ENCODE assay signal across 8 cellular contexts in the genomic region with DNA sequence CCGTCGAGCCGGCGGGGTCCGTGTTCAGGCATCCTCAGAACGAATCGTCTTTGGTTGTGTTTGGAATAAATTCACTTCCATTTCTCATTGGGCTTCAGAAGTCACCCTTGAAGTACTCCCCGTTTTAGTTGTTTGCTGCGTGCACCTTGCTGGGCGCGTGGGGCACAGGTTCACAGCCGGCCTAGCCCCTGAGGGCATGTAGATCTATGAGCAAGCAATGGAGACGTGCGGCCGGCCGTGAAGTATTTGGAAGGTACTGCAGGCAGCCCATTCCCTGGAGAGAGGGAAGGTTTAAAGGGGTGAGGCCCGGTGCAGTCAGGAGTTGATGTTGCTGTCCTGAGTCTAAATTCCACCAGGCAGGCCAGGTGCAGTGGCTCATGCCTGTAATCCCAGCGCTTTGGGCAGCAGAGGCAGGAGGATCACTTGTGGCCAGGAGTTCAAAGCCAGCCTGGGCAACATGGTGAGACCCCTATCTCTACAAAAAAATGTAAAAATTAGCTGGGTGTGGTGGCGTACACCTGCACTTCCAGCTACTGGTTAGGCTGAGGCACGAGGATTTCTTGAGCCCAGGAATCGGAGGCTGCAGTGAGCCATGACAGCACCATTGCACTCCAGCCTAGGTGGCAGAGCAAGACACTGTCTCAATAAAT. TPM values are rescaled to one million over a fixed set of nuclear protein-coding genes. Genes with fewer than 3 reads are reported as not detected.
A peak's percentile ranks its signal among the peaks of the same experiment; 100 is the strongest.
DNase-seq lines count a peak whose midpoint lies in the region; ATAC-seq and TF ChIP-seq lines count a peak whose summit lies in the region.

No MANE protein-coding gene starts in this region.

- ATAC-seq in gastrocnemius medialis: peak in 1 of 2 donors; percentile 32

- DNase-seq in CD14-positive monocyte (ENCODE audit: low spot score) (no peak), HL-60 (ENCODE audit: low read depth in 1 of 2, low spot score in 1 of 2) (peak in 1 of 2 experiments; percentile 7), left ventricle myocardium inferior (no peak), gastrocnemius medialis (no peak), HT-29 (ENCODE audit: low spot score) (no peak), NCI-H524 treated with DMSO at 0.1 percent for 48 hours (lab: John Stamatoyannopoulos, UW) (no peak)
- DNase-seq in activated T-cell treated with anti-CD3 and anti-CD28 coated beads, Interleukin-2, amount 50 U/mL, for 48 hours: peak; percentile 54 to 62
- no peak for DNase-seq in activated effector memory CD4-positive, alpha-beta T cell treated with Interleukin-2 at 50 U/mL for 16 hours

- no peaks in the 10 kb centered on the region for H3K9me3 Mint-ChIP-seq in CD14-positive monocyte

- no peaks in the 10 kb centered on the region for H3K27me3 ChIP-seq in HL-60 (ENCODE audit: insufficient read depth, poor library complexity, severe bottlenecking)
- peaks cover 35% of the 10 kb centered on the region for H3K27me3 ChIP-seq in left ventricle myocardium inferior (ENCODE audit: low read depth)
- peaks cover 1 to 5% (median 2%) of the 10 kb centered on the region in 3 donors for H3K27me3 ChIP-seq in gastrocnemius medialis

- peaks cover 51% of the 10 kb centered on the region for H3K4me1 Mint-ChIP-seq in CD14-positive monocyte

- in situ Hi-C loops in gastrocnemius medialis (cut with MboI; ENCODE audit: low sequenced_read_pairs in 4 of 4): no loop called here

- H3K4me3 Mint-ChIP-seq in CD14-positive monocyte: peak overlapping the region; percentile 97 to 99

- H3K9me3 ChIP-seq in left ventricle myocardium inferior (replicated peaks) (no peaks in the 10 kb centered on the region), gastrocnemius medialis (no peaks in the 10 kb centered on the region)

- TF ChIP-seq POLR2A in gastrocnemius medialis (IDR thresholded peaks at IDR 0.05): no peak

- peak overlapping the region; percentile 60 for H3K4me3 ChIP-seq in HL-60 (replicated peaks; ENCODE audit: insufficient read depth, low read length)
- peak overlapping the region; percentile 90 for H3K4me3 ChIP-seq in left ventricle myocardium inferior
- peak overlapping the region; percentile 71 to 94 (median 84) for H3K4me3 ChIP-seq in gastrocnemius medialis

- intact Hi-C loops in CD14-positive monocyte (cut with micrococcal nuclease) (loop anchor here (10.0 kb wide), 2 partner anchors 150 to 160 kb away; no protein-coding TSS in a partner anchor), left ventricle myocardium inferior (cut with micrococcal nuclease) (no loop called here), gastrocnemius medialis (cut with DNase I; ENCODE audit: low total_unique reads) (loop anchor here (10.0 kb wide), 1 partner anchor 280 kb away; a partner anchor contains a TSS)

- H3K4me1 ChIP-seq in left ventricle myocardium inferior (peaks cover 39% of the 10 kb centered on the region), gastrocnemius medialis (peaks cover 11 to 21% of the 10 kb centered on the region in 2 donors)

- peaks cover 10 to 30% (median 24%) of the 10 kb centered on the region in 3 donors for H3K27me3 Mint-ChIP-seq in CD14-positive monocyte (ENCODE audit: low read depth in 3 of 3)

- peaks cover 11 to 29% of the 10 kb centered on the region in 2 donors for H3K36me3 Mint-ChIP-seq in CD14-positive monocyte

- TF ChIP-seq CTCF in CD14-positive monocyte (IDR thresholded peaks at IDR 0.05) (no peak), HL-60 (IDR thresholded peaks at IDR 0.05; ENCODE audit: insufficient read depth, low read length) (no peak), left ventricle myocardium inferior (IDR thresholded peaks at IDR 0.05; ENCODE audit: borderline replicate concordance) (no peak), gastrocnemius medialis (IDR thresholded peaks at IDR 0.05 in 4 of 5, conservative IDR thresholded peaks at IDR 0.05 in 1 of 5) (no peak)

- peak overlapping the region in 4 of 7 donors; percentile 27 to 91 (median 80) for H3K27ac Mint-ChIP-seq in CD14-positive monocyte

- peaks cover 4% of the 10 kb centered on the region for H3K36me3 ChIP-seq in left ventricle myocardium inferior
- no peaks in the 10 kb centered on the region for H3K36me3 ChIP-seq in gastrocnemius medialis

- peak overlapping the region; percentile 65 for H3K27ac ChIP-seq in HL-60 (replicated peaks)
- peak overlapping the region; percentile 65 for H3K27ac ChIP-seq in left ventricle myocardium inferior (replicated peaks)
- peak overlapping the region; percentile 58 to 75 (median 64) for H3K27ac ChIP-seq in gastrocnemius medialis

RNA-seq across cellular contexts. Expression of a gene that starts 0.7 kb away (rescaled TPM):
- polyA plus RNA-seq in CD14-positive monocyte: 10 to 100 TPM; 23.5 to 26.4 TPM
- total RNA-seq in left ventricle myocardium inferior (16.7 TPM), gastrocnemius medialis (10 to 100 TPM; 17.8 to 20.7 (median 19.4) TPM)
- 41.3 and 43.5 TPM in 2 replicates for total RNA-seq in HT-29 (2014; rRNA removed; shearing (Covaris generic))

Comparison
In these comparisons a context has a peak if more than half of its experiments do, and no peak if none do; other contexts are left out.
1. DNase-seq: peak in activated T-cell treated with anti-CD3 and anti-CD28 coated beads, Interleukin-2, amount 50 U/mL, for 48 hours (2 of 2); none in CD14-positive monocyte (single experiment), left ventricle myocardium inferior (single experiment), gastrocnemius medialis (0 of 2), HT-29 (single experiment), activated effector memory CD4-positive, alpha-beta T cell treated with Interleukin-2 at 50 U/mL for 16 hours (single experiment) and NCI-H524 treated with DMSO at 0.1 percent for 48 hours (single experiment).
2. Peak in every context shown above with its lines, with median percentiles within 50 percentile points of each other: H3K27ac ChIP-seq and H3K4me3 ChIP-seq.